23 cellular contexts compared by ENCODE assay signal in the genomic region with DNA sequence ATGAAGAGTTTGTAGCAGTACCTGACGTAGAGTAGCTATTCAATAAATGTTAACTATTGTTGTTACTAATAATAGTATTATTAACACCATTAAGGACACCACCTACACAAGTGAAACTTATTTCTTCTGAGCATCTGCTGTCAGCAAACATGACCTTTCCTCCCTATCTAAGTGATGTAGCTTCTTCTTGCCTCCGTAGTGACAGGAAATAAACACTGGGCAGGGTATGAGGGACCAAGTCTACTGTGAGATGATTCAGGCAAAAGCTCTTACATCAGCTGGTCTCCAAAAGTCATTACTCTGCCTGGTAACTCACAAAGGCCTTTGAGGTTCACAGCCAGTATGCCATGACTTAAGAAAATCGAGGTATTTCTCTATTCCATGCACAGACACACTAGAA.
A peak's percentile ranks its signal among the peaks of the same experiment; 100 is the strongest.
DNase-seq lines count a peak whose midpoint lies in the region; ATAC-seq, FAIRE-seq and TF ChIP-seq lines count a peak whose summit lies in the region.
"Had no signal": no experiment of that assay in that cellular context is flagged by ENCODE, and none has a peak within 500 bp of the region (broad histone marks: within the 10 kb centered on the region; RNA-seq: fewer than 3 reads in every experiment).

No MANE protein-coding gene starts in this region.

- H3K9ac ChIP-seq in endodermal cell (ENCODE audit: extremely low read depth, low read length, poor library complexity, severe bottlenecking), result no peak overlapping the region
- H3K9ac ChIP-seq: BLaER1 treated with 17β-estradiol and CSF1 and Interleukin-3, amounts not matched to agents 10 nM and 100 nM; KMS-11 had no signal

- no peaks in the 10 kb centered on the region for H3K27me3 Mint-ChIP-seq in endodermal cell (ENCODE audit: insufficient read depth)
- H3K27me3 Mint-ChIP-seq: CD4-positive, alpha-beta memory T cell had no signal

- ATAC-seq in GM19351 (IDR thresholded peaks at IDR 0.05; ENCODE audit: unreplicated experiment) (peak; percentile 44), HG03280 (IDR thresholded peaks at IDR 0.05; ENCODE audit: unreplicated experiment) (no peak)

- H3K4me3 Mint-ChIP-seq in endodermal cell, result no peak overlapping the region
- H3K4me3 Mint-ChIP-seq: CD4-positive, alpha-beta memory T cell had no signal

- no peaks in the 10 kb centered on the region for H3K4me1 ChIP-seq in endodermal cell (ENCODE audit: control insufficient read depth, insufficient read depth, low read length)
- no peaks in the 10 kb centered on the region for H3K4me1 ChIP-seq in small intestine (ENCODE audit: control insufficient read depth in 2 of 2, insufficient read depth in 1 of 2, low read depth in 1 of 2, low read length in 1 of 2)
- H3K4me1 ChIP-seq: BLaER1 treated with 17β-estradiol and CSF1 and Interleukin-3, amounts not matched to agents 10 nM and 100 nM; Caco-2; Peyer's patch; SJCRH30 had no signal

- WGBS in endodermal cell (ENCODE audit: insufficient coverage in 1 of 2, insufficient read length in 1 of 2), 2 experiments, result 77 to 82% methylated on average over 2 of the region's 3 CpGs
- 35 to 41% (median 36%) methylated on average over 3 of the region's 3 CpGs for WGBS in small intestine, 3 donors

- peak overlapping the region; percentile 24 for H3K27ac Mint-ChIP-seq in endodermal cell
- H3K27ac Mint-ChIP-seq: CD4-positive, alpha-beta memory T cell had no signal

- no peaks in the 10 kb centered on the region for H3K36me3 ChIP-seq in endodermal cell (ENCODE audit: control insufficient read depth, insufficient read depth, low read length)
- no peaks in the 10 kb centered on the region for H3K36me3 ChIP-seq in small intestine (ENCODE audit: control insufficient read depth in 2 of 2, insufficient read depth in 2 of 2, low read length in 2 of 2)
- H3K36me3 ChIP-seq: BLaER1 treated with 17β-estradiol and CSF1 and Interleukin-3, amounts not matched to agents 10 nM and 100 nM; Peyer's patch; SJCRH30 had no signal

- H3K27me3 ChIP-seq in endodermal cell (ENCODE audit: control insufficient read depth, insufficient read depth, low read length, poor library complexity, severe bottlenecking), result no peaks in the 10 kb centered on the region
- H3K27me3 ChIP-seq in small intestine (ENCODE audit: control insufficient read depth in 2 of 2, insufficient read depth in 2 of 2, low read length in 2 of 2), result no peaks in the 10 kb centered on the region
- H3K27me3 ChIP-seq: BLaER1 treated with 17β-estradiol and CSF1 and Interleukin-3, amounts not matched to agents 10 nM and 100 nM; Peyer's patch; SJCRH30 had no signal

- H3K4me1 Mint-ChIP-seq in endodermal cell, result peaks cover 13% of the 10 kb centered on the region
- H3K4me1 Mint-ChIP-seq: CD4-positive, alpha-beta memory T cell had no signal

- H3K36me3 Mint-ChIP-seq in endodermal cell (ENCODE audit: low read depth), result no peaks in the 10 kb centered on the region
- H3K36me3 Mint-ChIP-seq: CD4-positive, alpha-beta memory T cell had no signal

- H3K4me3 ChIP-seq in endodermal cell (ENCODE audit: low read length) (no peak overlapping the region), small intestine (ENCODE audit: low read depth in 1 of 2, low read length in 2 of 2) (no peak overlapping the region)
- H3K4me3 ChIP-seq: BLaER1 treated with 17β-estradiol and CSF1 and Interleukin-3, amounts not matched to agents 10 nM and 100 nM; Peyer's patch; SJCRH30 had no signal

- DNase-seq in ELR (ENCODE audit: low read depth), result peak; percentile 9
- DNase-seq in HT1080 (ENCODE audit: low read depth), result peak; percentile 8
- DNase-seq in endodermal cell, result no peak
- DNase-seq in ureter (ENCODE audit: low spot score), result no peak
- DNase-seq in small intestine, result no peak
- DNase-seq: 8988T; Caco-2; CD4-positive, alpha-beta memory T cell; DMS 273 treated with DMSO at 0.1 percent for 48 hours; IMR-90; NCI-H1105; NCI-H2029 treated with DMSO at 0.1 percent for 48 hours; NCI-H226; NCI-H510A treated with DMSO at 0.1 percent for 48 hours; NCI-H774; Peyer's patch; SJCRH30 had no signal

- no peak overlapping the region for H3K27ac ChIP-seq in endodermal cell (ENCODE audit: low read depth, low read length)
- H3K27ac ChIP-seq in small intestine (ENCODE audit: low read depth in 1 of 2, low read length in 1 of 2), result no peak overlapping the region
- H3K27ac ChIP-seq: BLaER1 treated with 17β-estradiol and CSF1 and Interleukin-3, amounts not matched to agents 10 nM and 100 nM; KMS-11; Peyer's patch; SJCRH30 had no signal

- no peak for TF ChIP-seq CTCF in endodermal cell (conservative IDR thresholded peaks at IDR 0.05)

- no peak for FAIRE-seq in small intestine (lab: Jason Lieb, UNC)
- FAIRE-seq: G401.6, H54 had no signal

- H3K9me3 ChIP-seq in endodermal cell (ENCODE audit: control insufficient read depth, low read length), result no peaks in the 10 kb centered on the region
- H3K9me3 ChIP-seq in small intestine (ENCODE audit: control insufficient read depth, low read depth), result no peaks in the 10 kb centered on the region
- H3K9me3 ChIP-seq: BLaER1 treated with 17β-estradiol and CSF1 and Interleukin-3, amounts not matched to agents 10 nM and 100 nM; Caco-2; Peyer's patch; SJCRH30 had no signal

- H3K9me3 Mint-ChIP-seq in endodermal cell, result no peaks in the 10 kb centered on the region

Comparison
In these comparisons a context has a peak if more than half of its experiments do, and no peak if none do; other contexts are left out.
1. DNase-seq: peak in ELR (single experiment) and HT1080 (single experiment); none in endodermal cell (single experiment), ureter (single experiment) and small intestine (single experiment).